12 cellular contexts compared by ENCODE assay signal in genomic region chr15:59191855-59192237, GRCh38. TPM values are rescaled to one million over a fixed set of nuclear protein-coding genes. Genes with fewer than 3 reads are reported as not detected.
DNase-seq lines count a peak whose midpoint lies in the region; ATAC-seq, FAIRE-seq and TF ChIP-seq lines count a peak whose summit lies in the region.
"Had no signal": no experiment of that assay in that cellular context is flagged by ENCODE, and none has a peak within 500 bp of the region (broad histone marks: within the 10 kb centered on the region; RNA-seq: fewer than 3 reads in every experiment).

No MANE protein-coding gene starts in this region.

- no peak overlapping the region for H3K9ac ChIP-seq in IMR-90 (ENCODE audit: low read depth, low read length)

- H3K14ac ChIP-seq in IMR-90 (replicated peaks; ENCODE audit: low read depth, low read length), result peak overlapping the region; percentile 68

- peak overlapping the region; percentile 98 for H2BK5ac ChIP-seq in IMR-90 (ENCODE audit: low read depth, low read length, poor library complexity, severe bottlenecking)

- no peak for TF ChIP-seq RAD21 in IMR-90 (IDR thresholded peaks at IDR 0.05; ENCODE audit: low read length)

- intact Hi-C loops in IMR-90 (cut with micrococcal nuclease), result no loop called here

- ATAC-seq in IMR-90 (ENCODE audit: low read depth) (peak; percentile 96), HG03520 (IDR thresholded peaks at IDR 0.05; ENCODE audit: unreplicated experiment) (no peak)
- ATAC-seq: activated CD8-positive, alpha-beta T cell treated with anti-CD3 and anti-CD28 coated beads, Interleukin-2, amount 10 ng/mL, durations not matched to agents 7 days and 5 days had no signal

- peaks cover 22% of the 10 kb centered on the region for H3K36me3 ChIP-seq in IMR-90 (ENCODE audit: control insufficient read depth, insufficient read depth, low read length)
- peaks cover 15% of the 10 kb centered on the region for H3K36me3 ChIP-seq in bronchial epithelial cell (ENCODE audit: control insufficient read depth, insufficient read depth, low read length)
- H3K36me3 ChIP-seq in tibial nerve, result peaks cover 0 to 72% (median 6%) of the 10 kb centered on the region in 3 donors

- H2AFZ ChIP-seq in IMR-90 (replicated peaks; ENCODE audit: low read length, poor library complexity), result peak overlapping the region; percentile 23

- DNase-seq in AG04450 (ENCODE audit: low read depth, low spot score) (peak; percentile 83), IMR-90 (peak; percentile 96), bronchial epithelial cell (ENCODE audit: low read depth) (peak; percentile 99), kidney tubule cell (ENCODE audit: low spot score) (peak; percentile 96), GF-D8 (lab: John Stamatoyannopoulos, UW) (no peak), KBM-7 (no peak), tibial nerve (ENCODE audit: low spot score in 2 of 2) (no peak)
- DNase-seq: activated CD8-positive, alpha-beta T cell treated with anti-CD3 and anti-CD28 coated beads, Interleukin-2, amount 10 ng/mL, durations not matched to agents 7 days and 5 days; activated naive CD8-positive, alpha-beta T cell treated with anti-CD3 and anti-CD28 coated beads for 36 hours; Kasumi-1; sigmoid colon had no signal

- H3K27me3 ChIP-seq in AG04450 (ENCODE audit: control insufficient read depth, insufficient read depth, low read length), result no peaks in the 10 kb centered on the region
- H3K27me3 ChIP-seq in IMR-90 (ENCODE audit: control insufficient read depth, insufficient read depth, low read length), result no peaks in the 10 kb centered on the region
- no peaks in the 10 kb centered on the region for H3K27me3 ChIP-seq in bronchial epithelial cell (ENCODE audit: control insufficient read depth, insufficient read depth, low read length)
- H3K27me3 ChIP-seq in tibial nerve, result no peaks in the 10 kb centered on the region
- H3K27me3 ChIP-seq: sigmoid colon had no signal

- TF ChIP-seq CTCF in AG04450 (IDR thresholded peaks at IDR 0.05; ENCODE audit: low read depth, low read length), result no peak
- TF ChIP-seq CTCF in IMR-90 (conservative IDR thresholded peaks at IDR 0.05; ENCODE audit: low read depth, low read length), result no peak
- TF ChIP-seq CTCF in bronchial epithelial cell (IDR thresholded peaks at IDR 0.05; ENCODE audit: insufficient read depth, low read length, severe bottlenecking), result no peak
- no peak for TF ChIP-seq CTCF in tibial nerve (IDR thresholded peaks at IDR 0.05)

- H2AK5ac ChIP-seq in IMR-90 (ENCODE audit: low read depth, low read length), result peak overlapping the region; percentile 75

- peak overlapping the region; percentile 37 for H2BK20ac ChIP-seq in IMR-90 (ENCODE audit: low read depth, low read length)

- peak overlapping the region; percentile 95 for H3K27ac ChIP-seq in AG04450 (ENCODE audit: low read depth, low read length)
- peak overlapping the region; percentile 87 for H3K27ac ChIP-seq in IMR-90 (ENCODE audit: insufficient read depth, low read length)
- no peak overlapping the region for H3K27ac ChIP-seq in tibial nerve
- H3K27ac ChIP-seq: sigmoid colon had no signal

- H3K9me3 ChIP-seq in AG04450 (ENCODE audit: control insufficient read depth, insufficient read depth, low read length) (no peaks in the 10 kb centered on the region), IMR-90 (ENCODE audit: control insufficient read depth, insufficient read depth, low read length) (peaks cover 2% of the 10 kb centered on the region; the same call in 1 of the 2 replicates), tibial nerve (no peaks in the 10 kb centered on the region)
- H3K9me3 ChIP-seq: sigmoid colon had no signal

- peak overlapping the region; percentile 92 for H2BK120ac ChIP-seq in IMR-90 (ENCODE audit: low read depth, low read length)

- dilution Hi-C loops in IMR-90 (cut with HindIII; ENCODE audit: low sequenced_read_pairs, unreplicated experiment), result no loop called here

- H3K4me1 ChIP-seq in IMR-90 (ENCODE audit: control insufficient read depth, insufficient read depth, low read length), result peaks cover 10% of the 10 kb centered on the region
- no peaks in the 10 kb centered on the region for H3K4me1 ChIP-seq in tibial nerve

- H2AK9ac ChIP-seq in IMR-90 (replicated peaks; ENCODE audit: low read depth, low read length, poor library complexity), result peak overlapping the region; percentile 90

- H4K8ac ChIP-seq in IMR-90 (ENCODE audit: low read depth in 2 of 2, low read length in 2 of 2), result peak overlapping the region in 1 of 2 experiments; percentile 85; a peak in 2 of 4 replicates

- POLR2A ChIA-PET in AG04450 (lab: Yijun Ruan, JAX), result interaction anchor here (0.6 to 1.4 kb wide), 3 partner anchors 17 to 457 kb away, joined by 3 to 5 read pairs (median 3); no protein-coding TSS in a partner anchor
- POLR2A ChIA-PET in IMR-90 (lab: Charles Lee; ENCODE audit: unreplicated experiment), result no interaction called here

- peaks cover 5% of the 10 kb centered on the region for H4K20me1 ChIP-seq in IMR-90 (ENCODE audit: insufficient read depth, low read length)

- WGBS in IMR-90 (ENCODE audit: extremely low coverage in 2 of 2, insufficient read length in 1 of 2), 2 experiments, result 0% methylated on average over 1 of the region's 6 CpGs; no CpG with 5 or more reads in 1 of the 2 experiments
- 69 to 81% methylated on average over 6 of the region's 6 CpGs for WGBS in tibial nerve, 2 donors

- H3K23ac ChIP-seq in IMR-90 (ENCODE audit: low read depth, low read length), result peak overlapping the region; percentile 78

- peak overlapping the region; percentile 60; the same call in 1 of the 3 replicates for H2BK15ac ChIP-seq in IMR-90 (ENCODE audit: low read depth, low read length)

- H3K4me3 ChIP-seq in AG04450 (ENCODE audit: low read depth, low read length) (peak overlapping the region; percentile 34), IMR-90 (ENCODE audit: insufficient read depth, low read depth, low read length) (no peak overlapping the region), bronchial epithelial cell (ENCODE audit: low read depth, low read length) (no peak overlapping the region), tibial nerve (no peak overlapping the region)
- H3K4me3 ChIP-seq: sigmoid colon had no signal

- H3K4ac ChIP-seq in IMR-90 (ENCODE audit: low read depth, low read length), result peak overlapping the region; percentile 82

- peak overlapping the region; percentile 54 for H4K91ac ChIP-seq in IMR-90 (ENCODE audit: insufficient read depth, low read depth, low read length)

- H3K56ac ChIP-seq in IMR-90 (ENCODE audit: extremely low read depth, insufficient read depth, low read length), result peak overlapping the region; percentile 84

- BruUV-seq in IMR-90 (replicated peaks; lab: Mats Ljungman, UMichigan), result no TSS peak

- H3K9me1 ChIP-seq in IMR-90 (ENCODE audit: insufficient read depth, low read length), result peaks cover 16% of the 10 kb centered on the region

- peak overlapping the region; percentile 82 for H3K4me2 ChIP-seq in IMR-90 (ENCODE audit: low read depth, low read length)

- H3K18ac ChIP-seq in IMR-90 (ENCODE audit: low read depth, low read length), result peak overlapping the region; percentile 43; the same call in 1 of the 2 replicates

- peaks cover 5 to 37% of the 10 kb centered on the region in 2 experiments; a peak in 3 of 4 replicates for H3K79me1 ChIP-seq in IMR-90 (ENCODE audit: low read depth in 1 of 2, low read length in 2 of 2)

- TF ChIP-seq EP300 in tibial nerve (IDR thresholded peaks at IDR 0.05), result no peak

- no peak for TF ChIP-seq POLR2A in IMR-90 (IDR thresholded peaks at IDR 0.05; ENCODE audit: low read depth, low read length)
- no peak for TF ChIP-seq POLR2A in tibial nerve (IDR thresholded peaks at IDR 0.05)

- peak overlapping the region; percentile 46; the same call in 1 of the 2 replicates for H4K5ac ChIP-seq in IMR-90 (ENCODE audit: low read depth, low read length)

- in situ Hi-C loops in IMR-90 (cut with MboI; ENCODE audit: low sequenced_read_pairs), result no loop called here
- in situ Hi-C loops in KBM-7 (cut with MboI; ENCODE audit: low pct_unique_long_range_greater_than_20kb, low sequenced_read_pairs), result no loop called here

- CTCF ChIA-PET in AG04450 (lab: Charles Lee), result no interaction called here
- CTCF ChIA-PET in IMR-90 (lab: Yijun Ruan, JAX), result interaction anchor here (0.6 kb wide), 1 partner anchor 43 kb away, joined by 3 read pairs; no protein-coding TSS in a partner anchor

- FAIRE-seq in bronchial epithelial cell (lab: Jason Lieb, UNC), result peak; percentile 93

TF ChIP-seq in IMR-90, 13 proteins besides CTCF, POLR2A, EP300 and RAD21 (continues in another document):
- TF ChIP-seq ELK1 (IDR thresholded peaks at IDR 0.05; ENCODE audit: borderline replicate concordance, low read depth, low read length), result no peak
- TF ChIP-seq NFE2L2 (IDR thresholded peaks at IDR 0.05; ENCODE audit: low read depth, low read length), result no peak
- 0 out of 2 replicates have a peak, but pooled peaks have one; percentile 51 for TF ChIP-seq MXI1 (IDR thresholded peaks at IDR 0.05; ENCODE audit: borderline replicate concordance, low read depth, low read length)
- TF ChIP-seq FOS (IDR thresholded peaks at IDR 0.05; ENCODE audit: low read depth, low read length), result peak; percentile 77
- no peak for TF ChIP-seq CHD1 (IDR thresholded peaks at IDR 0.05; ENCODE audit: low read depth, low read length)
- peak; percentile 97 for TF ChIP-seq CEBPB (IDR thresholded peaks at IDR 0.05; ENCODE audit: low read depth, low read length)
- no peak for TF ChIP-seq SMC3 (IDR thresholded peaks at IDR 0.05; ENCODE audit: low read depth, low read length)
- no peak for TF ChIP-seq USF2 (IDR thresholded peaks at IDR 0.05; ENCODE audit: low read depth, low read length)

RNA-seq across cellular contexts. Expression of gene LDHAL6B, which starts 14.8 kb away (rescaled TPM):
- polyA plus RNA-seq in AG04450 (2011; rRNA removed) (not detected in 2 replicates), IMR-90 (2012; rRNA removed) (not detected in 2 replicates)
- not detected in 2 replicates for polyA minus RNA-seq in AG04450 (2011; rRNA and poly(A)+ RNA removed)
- total RNA-seq in IMR-90 (2012; rRNA removed) (not detected in 2 replicates), bronchial epithelial cell (not detected in 2 replicates), tibial nerve (not detected)
- not detected in 2 replicates for polyA plus RNA-seq in IMR-90 (2012; cell fraction: cytosol; rRNA removed)
- not detected in 2 replicates for polyA plus RNA-seq in IMR-90 (2012; cell fraction: nucleus; rRNA removed; ENCODE audit: low replicate concordance)
- total RNA-seq: activated CD8-positive, alpha-beta T cell treated with anti-CD3 and anti-CD28 coated beads, Interleukin-2, amount 10 ng/mL, durations not matched to agents 7 days and 5 days; activated naive CD8-positive, alpha-beta T cell treated with anti-CD3 and anti-CD28 coated beads for 36 hours; sigmoid colon had no signal
- polyA plus RNA-seq: sigmoid colon had no signal

Comparison
In these comparisons a context has a peak if more than half of its experiments do, and no peak if none do; other contexts are left out.
1. DNase-seq: peak in AG04450 (single experiment), IMR-90 (single experiment), bronchial epithelial cell (single experiment) and kidney tubule cell (single experiment); none in GF-D8 (single experiment), KBM-7 (single experiment) and tibial nerve (0 of 2).
2. H3K27ac ChIP-seq: peak in AG04450 (single experiment) and IMR-90 (single experiment); none in tibial nerve (0 of 4).